Comparison of ENCODE assay signal across 16 cellular contexts in genomic region chr9:36970007-36970888, GRCh38.
DNase-seq lines count a peak whose midpoint lies in the region; ATAC-seq and TF ChIP-seq lines count a peak whose summit lies in the region.
"Had no signal": no experiment of that assay in that cellular context is flagged by ENCODE, and none has a peak within 500 bp of the region (broad histone marks: within the 10 kb centered on the region; RNA-seq: fewer than 3 reads in every experiment).

No MANE protein-coding gene starts in this region.

- H3K9me3 ChIP-seq in upper lobe of right lung (no peaks in the 10 kb centered on the region), OCI-LY7 (ENCODE audit: low read length) (no peaks in the 10 kb centered on the region)
- H3K9me3 ChIP-seq: transverse colon had no signal

- H3K27me3 ChIP-seq in upper lobe of right lung: peaks cover 6% of the 10 kb centered on the region
- H3K27me3 ChIP-seq: transverse colon had no signal

- TF ChIP-seq CTCF in epithelial cell of esophagus (IDR thresholded peaks at IDR 0.05; ENCODE audit: insufficient read depth, low read depth, low read length, missing control alignments) (no peak), upper lobe of right lung (IDR thresholded peaks at IDR 0.05) (no peak), OCI-LY7 (conservative IDR thresholded peaks at IDR 0.05; ENCODE audit: low read length) (no peak)

- H3K36me3 Mint-ChIP-seq in activated T-cell treated with anti-CD3 and anti-CD28 coated beads, Interleukin-2, amount 50 U/mL, for 24 hours (ENCODE audit: low read depth): no peaks in the 10 kb centered on the region
- H3K36me3 Mint-ChIP-seq: brain had no signal

- no peaks in the 10 kb centered on the region for H3K9me2 ChIP-seq in OCI-LY7 (ENCODE audit: insufficient read depth, low read length)

- H3K27me3 Mint-ChIP-seq in activated T-cell treated with anti-CD3 and anti-CD28 coated beads, Interleukin-2, amount 50 U/mL, for 24 hours: no peaks in the 10 kb centered on the region
- H3K27me3 Mint-ChIP-seq: activated CD4-positive, alpha-beta T cell treated with anti-CD3 and anti-CD28 coated beads, Interleukin-2, amount 10 ng/mL, durations not matched to agents 24 days and 14 days had no signal

- no peaks in the 10 kb centered on the region for H3K4me1 Mint-ChIP-seq in activated T-cell treated with anti-CD3 and anti-CD28 coated beads, Interleukin-2, amount 50 U/mL, for 24 hours (ENCODE audit: low read depth)
- H3K4me1 Mint-ChIP-seq: activated CD4-positive, alpha-beta T cell treated with anti-CD3 and anti-CD28 coated beads, Interleukin-2, amount 10 ng/mL, durations not matched to agents 24 days and 14 days; activated T-helper 17 cell treated with anti-CD3 and anti-CD28 coated beads, Interleukin-2, amount 50 U/mL, for 72 hours had no signal

- H3K79me2 ChIP-seq in OCI-LY7 (ENCODE audit: insufficient read depth, low read depth, low read length): no peaks in the 10 kb centered on the region; the same call in 1 of the 2 replicates
- H3K79me2 ChIP-seq: parathyroid adenoma had no signal

- H3K4me1 ChIP-seq in upper lobe of right lung: no peaks in the 10 kb centered on the region
- no peaks in the 10 kb centered on the region for H3K4me1 ChIP-seq in OCI-LY7 (ENCODE audit: insufficient read depth, low read length, poor library complexity, severe bottlenecking)
- H3K4me1 ChIP-seq: parathyroid adenoma, transverse colon had no signal

- intact Hi-C loops in upper lobe of right lung (cut with DNase I) (no loop called here), OCI-LY7 (cut with micrococcal nuclease; ENCODE audit: unreplicated experiment) (no loop called here)

- no peak overlapping the region for H3K27ac Mint-ChIP-seq in activated T-cell treated with anti-CD3 and anti-CD28 coated beads, Interleukin-2, amount 50 U/mL, for 24 hours
- H3K27ac Mint-ChIP-seq: activated CD4-positive, alpha-beta T cell treated with anti-CD3 and anti-CD28 coated beads, Interleukin-2, amount 10 ng/mL, durations not matched to agents 24 days and 14 days had no signal

- no peaks in the 10 kb centered on the region for H3K9me3 Mint-ChIP-seq in activated T-cell treated with anti-CD3 and anti-CD28 coated beads, Interleukin-2, amount 50 U/mL, for 24 hours
- H3K9me3 Mint-ChIP-seq: activated CD4-positive, alpha-beta T cell treated with anti-CD3 and anti-CD28 coated beads, Interleukin-2, amount 10 ng/mL, durations not matched to agents 24 days and 14 days; activated T-helper 17 cell treated with anti-CD3 and anti-CD28 coated beads, Interleukin-2, amount 50 U/mL, for 72 hours had no signal

- ATAC-seq in upper lobe of right lung (no peak), GM18907 (IDR thresholded peaks at IDR 0.05; ENCODE audit: unreplicated experiment) (no peak)
- ATAC-seq: activated T-helper 17 cell treated with anti-CD3 and anti-CD28 coated beads, Interleukin-2, amount 50 U/mL, for 72 hours had no signal

- H2AFZ ChIP-seq in OCI-LY7 (ENCODE audit: low read length): no peak overlapping the region
- H2AFZ ChIP-seq: parathyroid adenoma had no signal

- no TSS peak for BruUV-seq in OCI-LY7 (replicated peaks; lab: Mats Ljungman, UMichigan)

- H3K4me3 ChIP-seq in epithelial cell of esophagus (ENCODE audit: low read length) (no peak overlapping the region), upper lobe of right lung (no peak overlapping the region), OCI-LY7 (ENCODE audit: low read depth, low read length, poor library complexity, severe bottlenecking) (no peak overlapping the region)
- H3K4me3 ChIP-seq: transverse colon had no signal

- peak; percentile 28 for DNase-seq in activated effector memory CD4-positive, alpha-beta T cell treated with anti-CD3 and anti-CD28 coated beads, Interleukin-2, amount 50 U/mL, for 16 hours
- no peak for DNase-seq in activated effector memory CD4-positive, alpha-beta T cell treated with Interleukin-2 at 50 U/mL for 16 hours
- DNase-seq in NCI-H510A treated with DMSO at 0.1 percent for 48 hours (lab: John Stamatoyannopoulos, UW) (peak; percentile 56), epithelial cell of esophagus (ENCODE audit: low read depth) (peak; percentile 76), upper lobe of right lung (peak; percentile 38), OCI-LY7 (ENCODE audit: low spot score) (no peak)
- DNase-seq in activated T-cell treated with anti-CD3 and anti-CD28 coated beads, Interleukin-2, amount 50 U/mL, for 24 hours: no peak
- DNase-seq: activated CD4-positive, alpha-beta T cell treated with anti-CD3 and anti-CD28 coated beads, Interleukin-2, amount 10 ng/mL, durations not matched to agents 24 days and 14 days; DMS79; effector CD4-positive, alpha-beta T cell; NCI-H226; transverse colon had no signal

- no peak overlapping the region for H3K4me2 ChIP-seq in OCI-LY7 (ENCODE audit: low read length)

- POLR2A ChIA-PET in OCI-LY7 (lab: Charles Lee): interaction anchor here (0.6 kb wide), 1 partner anchor 113 kb away, joined by 3 read pairs; no protein-coding TSS in a partner anchor

- 0 out of 2 replicates have a peak, but pooled peaks cover 4% of the 10 kb centered on the region for H4K20me1 ChIP-seq in OCI-LY7 (ENCODE audit: insufficient read depth, low read length)

- no peak overlapping the region for H3K27ac ChIP-seq in upper lobe of right lung
- no peak overlapping the region for H3K27ac ChIP-seq in OCI-LY7 (ENCODE audit: low read depth, low read length, poor library complexity, severe bottlenecking)
- H3K27ac ChIP-seq: parathyroid adenoma, transverse colon had no signal

- H3K4me3 Mint-ChIP-seq in activated T-cell treated with anti-CD3 and anti-CD28 coated beads, Interleukin-2, amount 50 U/mL, for 24 hours: no peak overlapping the region
- H3K4me3 Mint-ChIP-seq: activated CD4-positive, alpha-beta T cell treated with anti-CD3 and anti-CD28 coated beads, Interleukin-2, amount 10 ng/mL, durations not matched to agents 24 days and 14 days; activated T-helper 17 cell treated with anti-CD3 and anti-CD28 coated beads, Interleukin-2, amount 50 U/mL, for 72 hours had no signal

- CTCF ChIA-PET in OCI-LY7 (lab: Charles Lee; ENCODE audit: unreplicated experiment): no interaction called here

- H3K36me3 ChIP-seq in upper lobe of right lung: no peaks in the 10 kb centered on the region
- peaks cover 93% of the 10 kb centered on the region for H3K36me3 ChIP-seq in OCI-LY7 (ENCODE audit: insufficient read depth, low read length)
- H3K36me3 ChIP-seq: transverse colon had no signal

Comparison
In these comparisons a context has a peak if more than half of its experiments do, and no peak if none do; other contexts are left out.
1. DNase-seq: peak in activated effector memory CD4-positive, alpha-beta T cell treated with anti-CD3 and anti-CD28 coated beads, Interleukin-2, amount 50 U/mL, for 16 hours (single experiment), NCI-H510A treated with DMSO at 0.1 percent for 48 hours (single experiment), epithelial cell of esophagus (single experiment) and upper lobe of right lung (single experiment); none in activated effector memory CD4-positive, alpha-beta T cell treated with Interleukin-2 at 50 U/mL for 16 hours (single experiment), OCI-LY7 (single experiment) and activated T-cell treated with anti-CD3 and anti-CD28 coated beads, Interleukin-2, amount 50 U/mL, for 24 hours (single experiment).